Comparison of ENCODE assay signal across 1 cellular context in the genomic region with DNA sequence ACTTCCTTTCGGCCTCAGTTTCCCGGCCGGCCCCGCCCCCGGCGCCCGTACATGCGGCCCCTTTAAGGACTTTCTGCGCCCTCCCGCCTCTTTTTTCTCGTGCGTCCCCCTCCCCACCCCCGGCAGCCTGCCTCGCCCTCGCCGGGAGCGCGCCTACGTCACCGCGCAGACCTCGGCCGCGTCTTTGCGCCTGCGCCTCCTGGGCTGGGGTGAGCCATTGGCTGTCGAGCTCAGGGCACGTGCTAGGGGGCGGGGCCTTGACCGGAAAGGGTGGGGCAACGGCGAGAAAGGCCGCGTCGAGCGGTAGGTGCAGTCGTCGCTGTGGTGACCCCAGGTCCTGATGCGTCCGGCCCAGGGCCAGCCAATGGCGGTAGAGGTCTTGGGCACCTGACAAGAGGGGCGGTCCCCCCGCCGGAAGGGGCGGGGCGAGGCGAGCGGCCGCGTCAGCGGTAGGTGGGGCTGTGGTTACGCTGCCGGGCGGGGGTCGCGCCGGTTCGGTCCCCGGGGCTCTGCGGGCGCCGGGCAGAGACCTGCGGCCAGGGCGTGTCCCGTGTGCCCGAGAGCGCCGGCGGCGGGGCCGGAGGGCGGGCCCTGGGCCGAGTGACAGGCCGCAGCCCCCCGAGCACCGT.
TF ChIP-seq lines count a peak whose summit lies in the region.

Gene UVSSA (plus strand): TSS at position 428 of the 629 bp plus-strand sequence. CDS start 884 bp downstream, outside the sequence.

TF ChIP-seq in K562, 482 proteins besides CTCF, POLR2A, EP300 and RAD21 (continued from another document and continues in another):
- TF ChIP-seq, protein P1, sequence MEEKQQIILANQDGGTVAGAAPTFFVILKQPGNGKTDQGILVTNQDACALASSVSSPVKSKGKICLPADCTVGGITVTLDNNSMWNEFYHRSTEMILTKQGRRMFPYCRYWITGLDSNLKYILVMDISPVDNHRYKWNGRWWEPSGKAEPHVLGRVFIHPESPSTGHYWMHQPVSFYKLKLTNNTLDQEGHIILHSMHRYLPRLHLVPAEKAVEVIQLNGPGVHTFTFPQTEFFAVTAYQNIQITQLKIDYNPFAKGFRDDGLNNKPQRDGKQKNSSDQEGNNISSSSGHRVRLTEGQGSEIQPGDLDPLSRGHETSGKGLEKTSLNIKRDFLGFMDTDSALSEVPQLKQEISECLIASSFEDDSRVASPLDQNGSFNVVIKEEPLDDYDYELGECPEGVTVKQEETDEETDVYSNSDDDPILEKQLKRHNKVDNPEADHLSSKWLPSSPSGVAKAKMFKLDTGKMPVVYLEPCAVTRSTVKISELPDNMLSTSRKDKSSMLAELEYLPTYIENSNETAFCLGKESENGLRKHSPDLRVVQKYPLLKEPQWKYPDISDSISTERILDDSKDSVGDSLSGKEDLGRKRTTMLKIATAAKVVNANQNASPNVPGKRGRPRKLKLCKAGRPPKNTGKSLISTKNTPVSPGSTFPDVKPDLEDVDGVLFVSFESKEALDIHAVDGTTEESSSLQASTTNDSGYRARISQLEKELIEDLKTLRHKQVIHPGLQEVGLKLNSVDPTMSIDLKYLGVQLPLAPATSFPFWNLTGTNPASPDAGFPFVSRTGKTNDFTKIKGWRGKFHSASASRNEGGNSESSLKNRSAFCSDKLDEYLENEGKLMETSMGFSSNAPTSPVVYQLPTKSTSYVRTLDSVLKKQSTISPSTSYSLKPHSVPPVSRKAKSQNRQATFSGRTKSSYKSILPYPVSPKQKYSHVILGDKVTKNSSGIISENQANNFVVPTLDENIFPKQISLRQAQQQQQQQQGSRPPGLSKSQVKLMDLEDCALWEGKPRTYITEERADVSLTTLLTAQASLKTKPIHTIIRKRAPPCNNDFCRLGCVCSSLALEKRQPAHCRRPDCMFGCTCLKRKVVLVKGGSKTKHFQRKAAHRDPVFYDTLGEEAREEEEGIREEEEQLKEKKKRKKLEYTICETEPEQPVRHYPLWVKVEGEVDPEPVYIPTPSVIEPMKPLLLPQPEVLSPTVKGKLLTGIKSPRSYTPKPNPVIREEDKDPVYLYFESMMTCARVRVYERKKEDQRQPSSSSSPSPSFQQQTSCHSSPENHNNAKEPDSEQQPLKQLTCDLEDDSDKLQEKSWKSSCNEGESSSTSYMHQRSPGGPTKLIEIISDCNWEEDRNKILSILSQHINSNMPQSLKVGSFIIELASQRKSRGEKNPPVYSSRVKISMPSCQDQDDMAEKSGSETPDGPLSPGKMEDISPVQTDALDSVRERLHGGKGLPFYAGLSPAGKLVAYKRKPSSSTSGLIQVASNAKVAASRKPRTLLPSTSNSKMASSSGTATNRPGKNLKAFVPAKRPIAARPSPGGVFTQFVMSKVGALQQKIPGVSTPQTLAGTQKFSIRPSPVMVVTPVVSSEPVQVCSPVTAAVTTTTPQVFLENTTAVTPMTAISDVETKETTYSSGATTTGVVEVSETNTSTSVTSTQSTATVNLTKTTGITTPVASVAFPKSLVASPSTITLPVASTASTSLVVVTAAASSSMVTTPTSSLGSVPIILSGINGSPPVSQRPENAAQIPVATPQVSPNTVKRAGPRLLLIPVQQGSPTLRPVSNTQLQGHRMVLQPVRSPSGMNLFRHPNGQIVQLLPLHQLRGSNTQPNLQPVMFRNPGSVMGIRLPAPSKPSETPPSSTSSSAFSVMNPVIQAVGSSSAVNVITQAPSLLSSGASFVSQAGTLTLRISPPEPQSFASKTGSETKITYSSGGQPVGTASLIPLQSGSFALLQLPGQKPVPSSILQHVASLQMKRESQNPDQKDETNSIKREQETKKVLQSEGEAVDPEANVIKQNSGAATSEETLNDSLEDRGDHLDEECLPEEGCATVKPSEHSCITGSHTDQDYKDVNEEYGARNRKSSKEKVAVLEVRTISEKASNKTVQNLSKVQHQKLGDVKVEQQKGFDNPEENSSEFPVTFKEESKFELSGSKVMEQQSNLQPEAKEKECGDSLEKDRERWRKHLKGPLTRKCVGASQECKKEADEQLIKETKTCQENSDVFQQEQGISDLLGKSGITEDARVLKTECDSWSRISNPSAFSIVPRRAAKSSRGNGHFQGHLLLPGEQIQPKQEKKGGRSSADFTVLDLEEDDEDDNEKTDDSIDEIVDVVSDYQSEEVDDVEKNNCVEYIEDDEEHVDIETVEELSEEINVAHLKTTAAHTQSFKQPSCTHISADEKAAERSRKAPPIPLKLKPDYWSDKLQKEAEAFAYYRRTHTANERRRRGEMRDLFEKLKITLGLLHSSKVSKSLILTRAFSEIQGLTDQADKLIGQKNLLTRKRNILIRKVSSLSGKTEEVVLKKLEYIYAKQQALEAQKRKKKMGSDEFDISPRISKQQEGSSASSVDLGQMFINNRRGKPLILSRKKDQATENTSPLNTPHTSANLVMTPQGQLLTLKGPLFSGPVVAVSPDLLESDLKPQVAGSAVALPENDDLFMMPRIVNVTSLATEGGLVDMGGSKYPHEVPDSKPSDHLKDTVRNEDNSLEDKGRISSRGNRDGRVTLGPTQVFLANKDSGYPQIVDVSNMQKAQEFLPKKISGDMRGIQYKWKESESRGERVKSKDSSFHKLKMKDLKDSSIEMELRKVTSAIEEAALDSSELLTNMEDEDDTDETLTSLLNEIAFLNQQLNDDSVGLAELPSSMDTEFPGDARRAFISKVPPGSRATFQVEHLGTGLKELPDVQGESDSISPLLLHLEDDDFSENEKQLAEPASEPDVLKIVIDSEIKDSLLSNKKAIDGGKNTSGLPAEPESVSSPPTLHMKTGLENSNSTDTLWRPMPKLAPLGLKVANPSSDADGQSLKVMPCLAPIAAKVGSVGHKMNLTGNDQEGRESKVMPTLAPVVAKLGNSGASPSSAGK (IDR thresholded peaks at IDR 0.05), result no peak; the same call in 1 of the 2 replicates
- TF ChIP-seq PCBP1 (IDR thresholded peaks at IDR 0.05; ENCODE audit: low read depth, low read length, poor library complexity, severe bottlenecking) (peak; percentile 67), RBM25 (IDR thresholded peaks at IDR 0.05; ENCODE audit: low read depth, low read length, severe bottlenecking) (peak; percentile 71), E2F1 (CRISPR knock-in tag; IDR thresholded peaks at IDR 0.05) (no peak), MXI1 (IDR thresholded peaks at IDR 0.05; ENCODE audit: low read depth, low read length) (peak; percentile 75; the same call in 1 of the 2 replicates), CBFA2T2 (conservative IDR thresholded peaks at IDR 0.05) (peak; percentile 73), ZNF589 (CRISPR knock-in tag; IDR thresholded peaks at IDR 0.05; ENCODE audit: low read depth) (peak; percentile 68; the same call in 1 of the 2 replicates), ATF7 (IDR thresholded peaks at IDR 0.05) (peak; percentile 93), TBL1XR1 (IDR thresholded peaks at IDR 0.05; ENCODE audit: low read length in 2 of 2) (0 out of 4 replicates have a peak, but pooled peaks of 1 of the 2 experiments have one; percentile 5), ZNF609 (CRISPR knock-in tag; IDR thresholded peaks at IDR 0.05; ENCODE audit: borderline replicate concordance) (no peak), ZNF212 (CRISPR knock-in tag; IDR thresholded peaks at IDR 0.05) (no peak), CCNT2 (IDR thresholded peaks at IDR 0.05; ENCODE audit: borderline replicate concordance, extremely low read depth, insufficient read length, low read depth, low read length) (peak; percentile 40), SNIP1 (IDR thresholded peaks at IDR 0.05; ENCODE audit: low read depth) (no peak), EGR1 (conservative IDR thresholded peaks at IDR 0.05) (peak; percentile 79), NONO (IDR thresholded peaks at IDR 0.05; ENCODE audit: low read depth in 2 of 2, low read length in 1 of 2) (peak in 1 of 2 experiments; percentile 94; a peak in 3 of 4 replicates), MNT (conservative IDR thresholded peaks at IDR 0.05) (peak; percentile 87), CTBP1 (IDR thresholded peaks at IDR 0.05; ENCODE audit: borderline replicate concordance) (peak; percentile 79; the same call in 1 of the 2 replicates), ZNF24 (IDR thresholded peaks at IDR 0.05) (no peak), SREBF1 (IDR thresholded peaks at IDR 0.05; ENCODE audit: borderline replicate concordance, low read depth, low read length) (peak; percentile 51; the same call in 1 of the 2 replicates), RB1 (IDR thresholded peaks at IDR 0.05; ENCODE audit: low read depth) (peak; percentile 76), SRF (CRISPR knock-in tag; IDR thresholded peaks at IDR 0.05) (peak in 1 of 2 experiments; percentile 69; a peak in 2 of 4 replicates), JUN (IDR thresholded peaks at IDR 0.05; ENCODE audit: borderline replicate concordance, low read depth, low read length) (peak; percentile 52; the same call in 1 of the 2 replicates), JUN (CRISPR knock-in tag; IDR thresholded peaks at IDR 0.05; ENCODE audit: borderline replicate concordance) (peak; percentile 66; the same call in 1 of the 2 replicates), BCOR (IDR thresholded peaks at IDR 0.05) (peak; percentile 57; the same call in 1 of the 2 replicates), FOXP1 (CRISPR knock-in tag; IDR thresholded peaks at IDR 0.05) (peak; percentile 91), C11orf30 (IDR thresholded peaks at IDR 0.05; ENCODE audit: low read depth) (peak; percentile 56; the same call in 1 of the 2 replicates), RBBP5 (IDR thresholded peaks at IDR 0.05; ENCODE audit: borderline replicate concordance, insufficient read depth, low read length, poor library complexity, severe bottlenecking) (peak; percentile 20), MBD2 (IDR thresholded peaks at IDR 0.05; ENCODE audit: borderline replicate concordance, low read depth) (peak; percentile 62; the same call in 1 of the 2 replicates), SREBF2 (CRISPR knock-in tag; IDR thresholded peaks at IDR 0.05) (no peak), NR2C1 (IDR thresholded peaks at IDR 0.05) (peak; percentile 72; the same call in 1 of the 2 replicates), NR2C1 (tag; IDR thresholded peaks at IDR 0.05) (peak; percentile 57; the same call in 1 of the 2 replicates), EP400 (IDR thresholded peaks at IDR 0.05) (peak; percentile 73; the same call in 1 of the 2 replicates), JUNB (CRISPR knock-in tag; conservative IDR thresholded peaks at IDR 0.05) (no peak), GABPA (tag; conservative IDR thresholded peaks at IDR 0.05; ENCODE audit: low read depth) (peak; percentile 96)
- TF ChIP-seq, protein P2, sequence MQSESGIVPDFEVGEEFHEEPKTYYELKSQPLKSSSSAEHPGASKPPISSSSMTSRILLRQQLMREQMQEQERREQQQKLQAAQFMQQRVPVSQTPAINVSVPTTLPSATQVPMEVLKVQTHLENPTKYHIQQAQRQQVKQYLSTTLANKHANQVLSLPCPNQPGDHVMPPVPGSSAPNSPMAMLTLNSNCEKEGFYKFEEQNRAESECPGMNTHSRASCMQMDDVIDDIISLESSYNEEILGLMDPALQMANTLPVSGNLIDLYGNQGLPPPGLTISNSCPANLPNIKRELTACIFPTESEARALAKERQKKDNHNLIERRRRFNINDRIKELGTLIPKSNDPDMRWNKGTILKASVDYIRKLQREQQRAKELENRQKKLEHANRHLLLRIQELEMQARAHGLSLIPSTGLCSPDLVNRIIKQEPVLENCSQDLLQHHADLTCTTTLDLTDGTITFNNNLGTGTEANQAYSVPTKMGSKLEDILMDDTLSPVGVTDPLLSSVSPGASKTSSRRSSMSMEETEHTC (IDR thresholded peaks at IDR 0.05), result peak; percentile 68; the same call in 1 of the 2 replicates
